In the genomic region with DNA sequence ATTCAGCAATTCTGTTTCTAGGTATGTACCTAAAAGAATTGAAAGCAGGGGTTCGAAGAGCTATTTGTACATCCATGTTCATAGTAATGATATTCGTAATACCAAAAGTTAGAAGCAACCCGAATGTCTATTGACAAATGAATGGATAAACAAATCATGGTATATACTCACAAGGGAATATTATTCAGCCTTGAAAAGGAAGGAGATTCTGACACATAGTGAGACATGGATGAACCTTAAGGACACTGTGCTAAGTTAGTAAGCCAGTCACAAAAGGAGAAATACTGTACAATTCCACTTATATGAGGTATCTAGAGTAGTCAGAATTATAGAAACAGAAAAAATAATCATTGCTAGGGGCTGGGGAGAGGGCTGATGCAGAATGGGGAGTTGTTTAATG, we compare ENCODE assay signal across 29 cellular contexts. TPM values are rescaled to one million over a fixed set of nuclear protein-coding genes. Genes with fewer than 3 reads are reported as not detected.
"Had no signal": no experiment of that assay in that cellular context is flagged by ENCODE, and none has a peak within 500 bp of the region (broad histone marks: within the 10 kb centered on the region; RNA-seq: fewer than 3 reads in every experiment).

No MANE protein-coding gene starts in this region.

- H3K9me3 ChIP-seq: neutrophil, ovary, psoas muscle, right lobe of liver, sigmoid colon, suprapubic skin, testis, tibial artery, upper lobe of left lung, vagina had no signal

- H3K9ac ChIP-seq: parathyroid adenoma had no signal

- H3K27ac Mint-ChIP-seq: progenitor cell of endocrine pancreas; stimulated activated memory B cell treated with anti-CD40 and anti-IgM and Interleukin-4, amounts not matched to agents 10 μg/mL and 1 μg/mL and 100 μg/mL, for 72 hours; stimulated activated naive CD8-positive, alpha-beta T cell treated with anti-CD3 and anti-CD28 coated beads, Interleukin-15, amount 100 ng/mL, for 72 hours had no signal

- H3K36me3 Mint-ChIP-seq: naive B cell; naive thymus-derived CD8-positive, alpha-beta T cell; natural killer cell treated with Interleukin-12 subunit alpha and Interleukin-12 subunit beta and Interleukin-15 and Interleukin-18, amount 100 ng/mL, for 72 hours; stimulated activated memory B cell treated with anti-CD40 and anti-IgM and Interleukin-4, amounts not matched to agents 10 μg/mL and 1 μg/mL and 100 μg/mL, for 72 hours had no signal

- H3K27me3 Mint-ChIP-seq: naive B cell; naive thymus-derived CD8-positive, alpha-beta T cell; natural killer cell treated with Interleukin-12 subunit alpha and Interleukin-12 subunit beta and Interleukin-15 and Interleukin-18, amount 100 ng/mL, for 72 hours; stimulated activated memory B cell treated with anti-CD40 and anti-IgM and Interleukin-4, amounts not matched to agents 10 μg/mL and 1 μg/mL and 100 μg/mL, for 72 hours; stimulated activated naive CD8-positive, alpha-beta T cell treated with anti-CD3 and anti-CD28 coated beads, Interleukin-15, amount 100 ng/mL, for 72 hours had no signal

- H3K9me3 Mint-ChIP-seq: naive B cell; naive thymus-derived CD8-positive, alpha-beta T cell; natural killer cell treated with Interleukin-12 subunit alpha and Interleukin-12 subunit beta and Interleukin-15 and Interleukin-18, amount 100 ng/mL, for 72 hours; stimulated activated memory B cell treated with anti-CD40 and anti-IgM and Interleukin-4, amounts not matched to agents 10 μg/mL and 1 μg/mL and 100 μg/mL, for 72 hours; stimulated activated naive CD8-positive, alpha-beta T cell treated with anti-CD3 and anti-CD28 coated beads, Interleukin-15, amount 100 ng/mL, for 72 hours had no signal

- H2AFZ ChIP-seq: parathyroid adenoma had no signal

- ATAC-seq: naive thymus-derived CD8-positive, alpha-beta T cell; natural killer cell treated with Interleukin-12 subunit alpha and Interleukin-12 subunit beta and Interleukin-15 and Interleukin-18, amount 100 ng/mL, for 72 hours; psoas muscle; right cardiac atrium; right lobe of liver; stimulated activated memory B cell treated with anti-CD40 and anti-IgM and Interleukin-4, amounts not matched to agents 10 μg/mL and 1 μg/mL and 100 μg/mL, for 72 hours; stimulated activated naive CD8-positive, alpha-beta T cell treated with anti-CD3 and anti-CD28 coated beads, Interleukin-15, amount 100 ng/mL, for 72 hours; stimulated activated naive CD8-positive, alpha-beta T cell treated with anti-CD3 and anti-CD28 coated beads, Interleukin-15, Interleukin-2, amounts not matched to agents 100 U/mL and 50 U/mL, for 24 hours had no signal

- H3K4me1 ChIP-seq: right lobe of liver had no signal

- H3K36me3 ChIP-seq: neutrophil, ovary, right lobe of liver, sigmoid colon, suprapubic skin, tibial artery, upper lobe of left lung, vagina had no signal

- DNase-seq: naive B cell; naive thymus-derived CD8-positive, alpha-beta T cell; nucleus accumbens; ovary; posterior cingulate gyrus; psoas muscle; right cardiac atrium; right lobe of liver; sigmoid colon; small intestine; stimulated activated CD4-positive, alpha-beta T cell treated with anti-CD3 and anti-CD28 coated beads, Interleukin-15, amount 100 ng/mL, for 24 hours; stimulated activated CD4-positive, alpha-beta T cell treated with anti-CD3 and anti-CD28 coated beads, Interleukin-2, amount 100 ng/mL, for 24 hours; stimulated activated CD4-positive, alpha-beta T cell treated with anti-CD3 and anti-CD28 coated beads, Interleukin-2, amount 100 ng/mL, for 48 hours; stimulated activated CD4-positive, alpha-beta T cell treated with anti-CD3 and anti-CD28 coated beads, Interleukin-4, amount 100 ng/mL, for 24 hours; stimulated activated naive CD4-positive, alpha-beta T cell; stimulated activated naive CD8-positive, alpha-beta T cell treated with anti-CD3 and anti-CD28 coated beads, Interleukin-15, amount 100 ng/mL, for 72 hours; stimulated activated naive CD8-positive, alpha-beta T cell treated with anti-CD3 and anti-CD28 coated beads, Interleukin-15, Interleukin-2, amounts not matched to agents 100 U/mL and 50 U/mL, for 24 hours; substantia nigra; testis; tibial artery; trophoblast cell; upper lobe of left lung had no signal

- H3K27ac ChIP-seq: neutrophil, ovary, parathyroid adenoma, psoas muscle, right lobe of liver, sigmoid colon, suprapubic skin, testis, tibial artery, upper lobe of left lung, vagina had no signal

- H3K4me3 ChIP-seq: ovary, psoas muscle, right lobe of liver, sigmoid colon, suprapubic skin, testis, tibial artery, upper lobe of left lung, vagina had no signal

- H3K27me3 ChIP-seq: neutrophil, ovary, right lobe of liver, sigmoid colon, suprapubic skin, testis, tibial artery, upper lobe of left lung, vagina had no signal

- H3K4me3 Mint-ChIP-seq: naive thymus-derived CD8-positive, alpha-beta T cell; natural killer cell treated with Interleukin-12 subunit alpha and Interleukin-12 subunit beta and Interleukin-15 and Interleukin-18, amount 100 ng/mL, for 72 hours; stimulated activated memory B cell treated with anti-CD40 and anti-IgM and Interleukin-4, amounts not matched to agents 10 μg/mL and 1 μg/mL and 100 μg/mL, for 72 hours; stimulated activated naive CD8-positive, alpha-beta T cell treated with anti-CD3 and anti-CD28 coated beads, Interleukin-15, amount 100 ng/mL, for 72 hours had no signal

RNA-seq across cellular contexts. Expression of a gene that starts 30.3 kb away (rescaled TPM):
- total RNA-seq: naive thymus-derived CD8-positive, alpha-beta T cell had no signal
- polyA plus RNA-seq: naive thymus-derived CD8-positive, alpha-beta T cell had no signal
